8 cellular contexts compared by ENCODE assay signal in genomic region chr3:50365842-50366220, GRCh38. TPM values are rescaled to one million over a fixed set of nuclear protein-coding genes. Genes with fewer than 3 reads are reported as not detected.
DNase-seq lines count a peak whose midpoint lies in the region; ATAC-seq and TF ChIP-seq lines count a peak whose summit lies in the region.
"Had no signal": no experiment of that assay in that cellular context is flagged by ENCODE, and none has a peak within 500 bp of the region (broad histone marks: within the 10 kb centered on the region; RNA-seq: fewer than 3 reads in every experiment).

No MANE protein-coding gene starts in this region.

- no peaks in the 10 kb centered on the region for H3K36me3 ChIP-seq in heart right ventricle
- no peaks in the 10 kb centered on the region; the same call in 1 of the 2 replicates for H3K36me3 ChIP-seq in iPS DF 6.9 (ENCODE audit: control insufficient read depth, insufficient read depth, low read length)
- H3K36me3 ChIP-seq in upper lobe of right lung, result no peaks in the 10 kb centered on the region
- H3K36me3 ChIP-seq: cardiac muscle cell had no signal

- 81 to 86% methylated on average over 5 of the region's 5 CpGs for WGBS in heart right ventricle, 2 donors
- 86% methylated on average over 5 of the region's 5 CpGs for WGBS in right cardiac atrium
- no CpG with 5 or more reads among the region's 5 CpGs for WGBS in iPS DF 6.9 (ENCODE audit: insufficient coverage, insufficient read length)

- H3K27me3 ChIP-seq in heart right ventricle (peaks cover 0 to 3% (median 0%) of the 10 kb centered on the region in 7 donors), right cardiac atrium (ENCODE audit: control insufficient read depth, insufficient read depth) (no peaks in the 10 kb centered on the region), iPS DF 6.9 (ENCODE audit: control insufficient read depth, insufficient read depth, low read length) (no peaks in the 10 kb centered on the region), upper lobe of right lung (no peaks in the 10 kb centered on the region)
- H3K27me3 ChIP-seq: cardiac muscle cell had no signal

- DNase-seq in heart right ventricle (no peak), right cardiac atrium (no peak), iPS DF 6.9 (ENCODE audit: low read depth, low spot score) (no peak), upper lobe of right lung (no peak), GM20000 (ENCODE audit: low spot score) (no peak)
- DNase-seq: AML-193 had no signal

- no peak overlapping the region for H3K27ac ChIP-seq in heart right ventricle
- no peak overlapping the region for H3K27ac ChIP-seq in right cardiac atrium (ENCODE audit: low read length)
- H3K27ac ChIP-seq in iPS DF 6.9 (ENCODE audit: low read length), result no peak overlapping the region
- H3K27ac ChIP-seq in upper lobe of right lung, result no peak overlapping the region
- H3K27ac ChIP-seq: cardiac muscle cell had no signal

- H3K9me3 ChIP-seq in heart right ventricle (no peaks in the 10 kb centered on the region), right cardiac atrium (ENCODE audit: control insufficient read depth, low read length) (no peaks in the 10 kb centered on the region), iPS DF 6.9 (ENCODE audit: control insufficient read depth, insufficient read depth, low read length) (no peaks in the 10 kb centered on the region), upper lobe of right lung (no peaks in the 10 kb centered on the region)

- TF ChIP-seq CTCF in heart right ventricle (IDR thresholded peaks at IDR 0.05), result no peak
- TF ChIP-seq CTCF in upper lobe of right lung (IDR thresholded peaks at IDR 0.05), result no peak
- TF ChIP-seq CTCF in GM20000 (IDR thresholded peaks at IDR 0.05; ENCODE audit: extremely low read depth, missing control alignments), result no peak

- peaks cover 0 to 18% (median 6%) of the 10 kb centered on the region in 9 donors for H3K4me1 ChIP-seq in heart right ventricle
- H3K4me1 ChIP-seq in right cardiac atrium (ENCODE audit: control insufficient read depth, insufficient read depth, low read length), result no peaks in the 10 kb centered on the region
- peaks cover 6% of the 10 kb centered on the region for H3K4me1 ChIP-seq in iPS DF 6.9 (ENCODE audit: control insufficient read depth, insufficient read depth, low read length)
- H3K4me1 ChIP-seq in upper lobe of right lung, result peaks cover 7% of the 10 kb centered on the region

- intact Hi-C loops in heart right ventricle (cut with DNase I), result loop anchor here in 1 of 10 donors (5.0 kb wide), 1 partner anchor 176 kb away; no protein-coding TSS in a partner anchor
- intact Hi-C loops in right cardiac atrium (cut with DNase I), result no loop called here
- intact Hi-C loops in upper lobe of right lung (cut with DNase I), result no loop called here

- ATAC-seq in heart right ventricle (no peak), right cardiac atrium (no peak), upper lobe of right lung (no peak), GM18505 (IDR thresholded peaks at IDR 0.05; ENCODE audit: unreplicated experiment) (no peak)

- TF ChIP-seq POLR2A in GM18505 (IDR thresholded peaks at IDR 0.05; ENCODE audit: borderline replicate concordance, extremely low read depth, insufficient read depth, insufficient read length), result no peak

- H3K4me3 ChIP-seq in heart right ventricle (peak overlapping the region in 6 of 10 donors; percentile 53 to 60 (median 59)), right cardiac atrium (ENCODE audit: low read length) (no peak overlapping the region), iPS DF 6.9 (ENCODE audit: low read length) (peak overlapping the region; percentile 53; the same call in 1 of the 2 replicates), upper lobe of right lung (peak overlapping the region; percentile 55)

RNA-seq across cellular contexts. Expression of gene TMEM115, which starts 6.5 kb away (rescaled TPM):
- total RNA-seq in heart right ventricle, result 10 to 100 TPM; 18.7 to 32.8 (median 24.2) TPM
- polyA plus RNA-seq in heart right ventricle, result 10 to 100 TPM; 18.1 to 47.6 TPM
- total RNA-seq in right cardiac atrium, result 10 to 100 TPM; 28.7 to 33.3 (median 31.7) TPM
- polyA plus RNA-seq in right cardiac atrium, result 32.5 TPM
- total RNA-seq in upper lobe of right lung, result 40.1 TPM

RNA-seq across cellular contexts. Expression of gene CYB561D2, which starts 15.2 kb away (rescaled TPM):
- total RNA-seq in heart right ventricle (10 to 100 TPM in 1 of 10 donors, 1 to 10 TPM in 9; 3.9 to 10.9 (median 5.6) TPM), right cardiac atrium (10 to 100 TPM in 2 of 4 donors, 1 to 10 TPM in 2; 8.5 to 11.1 (median 10.4) TPM), upper lobe of right lung (23.9 TPM)
- polyA plus RNA-seq in heart right ventricle (10 to 100 TPM in 1 of 2 donors, 1 to 10 TPM in 1; 8.1 to 21.8 TPM), right cardiac atrium (10.8 TPM)

RNA-seq across cellular contexts. Expression of gene NPRL2, which starts 15.3 kb away (rescaled TPM):
- total RNA-seq in heart right ventricle (10 to 100 TPM; 13.0 to 23.6 (median 16.3) TPM), right cardiac atrium (10 to 100 TPM; 18.4 to 24.3 (median 19.3) TPM), upper lobe of right lung (21.6 TPM)
- polyA plus RNA-seq in heart right ventricle (10 to 100 TPM; 15.5 to 29.8 TPM), right cardiac atrium (16.7 TPM)

RNA-seq across cellular contexts. Expression of gene ZMYND10, which starts 20.3 kb away (rescaled TPM):
- total RNA-seq in heart right ventricle (under 1 TPM in 3 of 10 donors, not detected in 7; 0.15 to 0.65 (median 0.22) TPM), right cardiac atrium (under 1 TPM; 0.20 to 0.40 (median 0.29) TPM), upper lobe of right lung (2.8 TPM)
- polyA plus RNA-seq in heart right ventricle (under 1 TPM; 0.20 to 0.88 TPM), right cardiac atrium (0.25 TPM)

RNA-seq across cellular contexts. Expression of gene RASSF1, which starts 25.2 kb away (rescaled TPM):
- total RNA-seq in heart right ventricle (10 to 100 TPM in 8 of 10 donors, 1 to 10 TPM in 2; 9.9 to 17.8 (median 11.9) TPM), right cardiac atrium (10 to 100 TPM; 15.6 to 19.1 (median 15.8) TPM), upper lobe of right lung (39.1 TPM)
- polyA plus RNA-seq in heart right ventricle (10 to 100 TPM; 22.1 to 59.8 TPM), right cardiac atrium (20.4 TPM)
